ENCODE assay signal across 33 cellular contexts in the genomic region with DNA sequence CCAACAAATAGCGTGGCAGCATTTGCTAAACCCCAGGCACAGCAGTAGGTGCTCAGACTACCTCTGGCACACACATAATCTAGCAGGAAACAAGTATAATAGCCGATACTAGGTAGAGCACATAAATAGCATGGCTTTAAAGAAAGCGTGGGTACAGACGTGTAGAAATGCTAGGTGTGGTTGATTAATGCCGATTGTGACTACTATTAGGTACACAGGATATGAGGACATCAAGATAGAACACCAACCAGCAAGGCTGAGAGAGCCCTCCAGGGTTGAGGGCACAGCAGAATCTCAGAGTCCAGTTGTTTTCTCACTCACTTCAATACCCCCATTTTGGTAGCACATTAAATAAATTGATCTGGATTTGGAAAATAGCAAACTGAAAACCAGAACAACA.
"Had no signal": no experiment of that assay in that cellular context is flagged by ENCODE, and none has a peak within 500 bp of the region (broad histone marks: within the 10 kb centered on the region; RNA-seq: fewer than 3 reads in every experiment).

No MANE protein-coding gene starts in this region.

- H3K4me2 ChIP-seq: PC-9, SK-N-SH had no signal

- H3K4me1 ChIP-seq: SJCRH30 had no signal

- FAIRE-seq: RCC 7860 had no signal

- H3K36me3 ChIP-seq: MG63, SJCRH30 had no signal

- H3K27me3 ChIP-seq: MG63, SJCRH30 had no signal

- H3K9me3 ChIP-seq: MG63, SJCRH30, SK-N-SH had no signal

- H3K27ac ChIP-seq: PC-9, RWPE1, SJCRH30 had no signal

- DNase-seq: Kasumi-1, MG63, NCI-H1048, NCI-H1092 treated with DMSO at 0.1 percent for 48 hours, NCI-H1105 treated with DMSO at 0.1 percent for 48 hours, NCI-H1417, NCI-H1436, NCI-H146, NCI-H1694, NCI-H187, NCI-H1930, NCI-H2029 treated with DMSO at 0.1 percent for 48 hours, NCI-H2171 treated with DMSO at 0.1 percent for 48 hours, NCI-H2227 treated with DMSO at 0.1 percent for 48 hours, NCI-H345, NCI-H446, NCI-H510A treated with DMSO at 0.1 percent for 48 hours, NCI-H524 treated with DMSO at 0.1 percent for 48 hours, NCI-H526 treated with DMSO at 0.1 percent for 48 hours, NCI-H748 treated with DMSO at 0.1 percent for 48 hours, NCI-H82, PC-9, SHP77, SIG-M5, SJCRH30, SK-N-SH, SW 1271, T-helper 1 cell had no signal

- ATAC-seq: Panc1, Right ventricle myocardium inferior had no signal

- H3K4me3 Mint-ChIP-seq: T-helper 1 cell treated with Interleukin-12 subunit alpha and Interleukin-12 subunit beta and Interleukin-4 antibody, amounts not matched to agents 30 μg/mL and 1 μg/mL, for 36 hours had no signal

- H3K27ac Mint-ChIP-seq: T-helper 1 cell treated with Interleukin-12 subunit alpha and Interleukin-12 subunit beta and Interleukin-4 antibody, amounts not matched to agents 30 μg/mL and 1 μg/mL, for 36 hours had no signal

- H3K9ac ChIP-seq: SK-N-SH had no signal

- H3K4me3 ChIP-seq: MG63, PC-9, SJCRH30 had no signal

- H2AFZ ChIP-seq: PC-9 had no signal
